In the genomic region with DNA sequence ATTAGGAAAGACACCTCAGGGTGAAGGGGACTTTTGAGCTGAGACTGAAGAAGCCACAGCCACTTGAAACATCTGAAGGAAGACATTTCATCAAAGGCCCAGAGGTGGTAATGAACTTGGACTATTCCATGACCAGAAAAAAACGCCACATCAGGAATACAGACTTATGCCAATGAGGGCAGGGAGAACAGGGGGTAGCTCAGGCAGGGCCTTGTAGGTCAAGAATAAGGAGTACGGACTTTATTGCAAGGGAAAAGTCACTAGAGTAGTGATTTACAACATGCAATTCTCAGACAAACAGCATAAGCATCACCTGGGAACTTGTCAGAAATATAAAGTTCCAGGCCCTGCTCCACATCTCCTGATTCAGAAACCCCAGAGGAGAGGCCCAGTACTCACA, we compare ENCODE assay signal across 17 cellular contexts. TPM values are rescaled to one million over a fixed set of nuclear protein-coding genes. Genes with fewer than 3 reads are reported as not detected.
A peak's percentile ranks its signal among the peaks of the same experiment; 100 is the strongest.
DNase-seq lines count a peak whose midpoint lies in the region; ATAC-seq and TF ChIP-seq lines count a peak whose summit lies in the region.
"Had no signal": no experiment of that assay in that cellular context is flagged by ENCODE, and none has a peak within 500 bp of the region (broad histone marks: within the 10 kb centered on the region; RNA-seq: fewer than 3 reads in every experiment).

No MANE protein-coding gene starts in this region.

- H3K4me3 Mint-ChIP-seq in naive thymus-derived CD4-positive, alpha-beta T cell: no peak overlapping the region
- H3K4me3 Mint-ChIP-seq: B cell; CD8-positive, alpha-beta memory T cell had no signal

- POLR2A ChIA-PET in naive thymus-derived CD4-positive, alpha-beta T cell (lab: Charles Lee): interaction anchor here (1.0 to 7.2 kb wide), 2 partner anchors 9 to 12 kb away, joined by 3 to 51 read pairs; a partner anchor contains a TSS

- no peak for ATAC-seq in naive thymus-derived CD4-positive, alpha-beta T cell
- ATAC-seq in GM21381 (IDR thresholded peaks at IDR 0.05; ENCODE audit: unreplicated experiment): no peak
- ATAC-seq: HCT116 had no signal

- no peak overlapping the region for H3K27ac Mint-ChIP-seq in naive thymus-derived CD4-positive, alpha-beta T cell
- H3K27ac Mint-ChIP-seq: B cell; CD8-positive, alpha-beta memory T cell had no signal

- TF ChIP-seq CTCF in tibial artery (IDR thresholded peaks at IDR 0.05): no peak

- no peaks in the 10 kb centered on the region for H3K27me3 Mint-ChIP-seq in naive thymus-derived CD4-positive, alpha-beta T cell
- H3K27me3 Mint-ChIP-seq: B cell; CD8-positive, alpha-beta memory T cell had no signal

- intact Hi-C loops in naive thymus-derived CD4-positive, alpha-beta T cell (cut with micrococcal nuclease): loop anchor here in 1 of 2 donors (1.0 kb wide), 1 partner anchor 10 kb away; no protein-coding TSS in a partner anchor
- intact Hi-C loops in tibial artery (cut with DNase I; ENCODE audit: low total_unique reads): no loop called here

- H3K9me3 ChIP-seq in SK-N-MC (ENCODE audit: low read depth, low read length) (no peaks in the 10 kb centered on the region), tibial artery (no peaks in the 10 kb centered on the region)
- H3K9me3 ChIP-seq in naive thymus-derived CD4-positive, alpha-beta T cell (ENCODE audit: control insufficient read depth in 2 of 3, low read length in 3 of 3): no peaks in the 10 kb centered on the region
- H3K9me3 ChIP-seq: SJCRH30 had no signal

- H3K9ac ChIP-seq in SK-N-MC (ENCODE audit: insufficient read length): no peak overlapping the region

- H3K36me3 ChIP-seq in SK-N-MC (ENCODE audit: insufficient read depth, low read length) (no peaks in the 10 kb centered on the region), tibial artery (no peaks in the 10 kb centered on the region)
- H3K36me3 ChIP-seq in naive thymus-derived CD4-positive, alpha-beta T cell (ENCODE audit: control insufficient read depth in 2 of 3, insufficient read depth in 3 of 3, low read length in 3 of 3): no peaks in the 10 kb centered on the region
- H3K36me3 ChIP-seq: SJCRH30 had no signal

- H3K27me3 ChIP-seq in naive thymus-derived CD4-positive, alpha-beta T cell (ENCODE audit: control insufficient read depth in 2 of 2, insufficient read depth in 2 of 2, low read length in 2 of 2): no peaks in the 10 kb centered on the region
- no peaks in the 10 kb centered on the region for H3K27me3 ChIP-seq in tibial artery
- H3K27me3 ChIP-seq: SJCRH30 had no signal

- peaks cover 0 to 2% (median 0%) of the 10 kb centered on the region in 5 donors for H3K36me3 Mint-ChIP-seq in naive thymus-derived CD4-positive, alpha-beta T cell

- peak overlapping the region; percentile 52; the same call in 1 of the 2 replicates for H3K27ac ChIP-seq in SK-N-MC
- H3K27ac ChIP-seq in naive thymus-derived CD4-positive, alpha-beta T cell (ENCODE audit: low read depth, low read length): peak overlapping the region; percentile 5
- peak overlapping the region; percentile 57 to 58 for H3K27ac ChIP-seq in tibial artery
- H3K27ac ChIP-seq: RWPE1, SJCRH30 had no signal

- peaks cover 8 to 32% (median 25%) of the 10 kb centered on the region in 7 donors for H3K4me1 Mint-ChIP-seq in naive thymus-derived CD4-positive, alpha-beta T cell

- CTCF ChIA-PET in naive thymus-derived CD4-positive, alpha-beta T cell (lab: Charles Lee): interaction anchor here (0.7 to 1.4 kb wide), 3 partner anchors 10 to 25 kb away, joined by 3 to 5 read pairs (median 4); a partner anchor contains a TSS

- DNase-seq in ELR (ENCODE audit: low read depth) (peak; percentile 27), SK-N-MC (ENCODE audit: low read depth, low spot score) (no peak), tibial artery (no peak), D341Med (ENCODE audit: low spot score) (no peak), NCI-H524 treated with DMSO at 0.1 percent for 48 hours (lab: John Stamatoyannopoulos, UW) (no peak)
- DNase-seq in naive thymus-derived CD4-positive, alpha-beta T cell: no peak
- DNase-seq: CD8-positive, alpha-beta memory T cell; MV-4-11; NCI-H1436; NCI-H2081; NCI-H526 treated with DMSO at 0.1 percent for 48 hours; OCI-M1; SJCRH30 had no signal

- no peaks in the 10 kb centered on the region for H3K9me3 Mint-ChIP-seq in naive thymus-derived CD4-positive, alpha-beta T cell
- H3K9me3 Mint-ChIP-seq: CD8-positive, alpha-beta memory T cell had no signal

- H3K4me3 ChIP-seq in SK-N-MC (no peak overlapping the region), tibial artery (no peak overlapping the region)
- no peak overlapping the region for H3K4me3 ChIP-seq in naive thymus-derived CD4-positive, alpha-beta T cell (ENCODE audit: low read length)
- H3K4me3 ChIP-seq: SJCRH30 had no signal

- peaks cover 50 to 53% of the 10 kb centered on the region in 2 donors for H3K4me1 ChIP-seq in naive thymus-derived CD4-positive, alpha-beta T cell (ENCODE audit: control insufficient read depth in 2 of 2, insufficient read depth in 2 of 2, low read length in 2 of 2)
- H3K4me1 ChIP-seq in tibial artery: peaks cover 0 to 95% (median 46%) of the 10 kb centered on the region in 4 donors

RNA-seq across cellular contexts. Expression of a gene that starts 11.8 kb away (rescaled TPM):
- total RNA-seq in naive thymus-derived CD4-positive, alpha-beta T cell: 100 to 1,000 TPM in 1 of 5 experiments, 10 to 100 TPM in 4; 30.3 to 120 (median 45.4) TPM
- polyA plus RNA-seq in naive thymus-derived CD4-positive, alpha-beta T cell: 10 to 100 TPM in 1 of 2 donors, 1 to 10 TPM in 1; 8.4 to 20.5 TPM

Comparison
In these comparisons a context has a peak if more than half of its experiments do, and no peak if none do; other contexts are left out.
1. H3K27ac ChIP-seq: peak in every context shown above with its lines; median percentile 58 in tibial artery; 52 in SK-N-MC; 5 in naive thymus-derived CD4-positive, alpha-beta T cell.